ENCODE assay signal across 19 cellular contexts in the genomic region with DNA sequence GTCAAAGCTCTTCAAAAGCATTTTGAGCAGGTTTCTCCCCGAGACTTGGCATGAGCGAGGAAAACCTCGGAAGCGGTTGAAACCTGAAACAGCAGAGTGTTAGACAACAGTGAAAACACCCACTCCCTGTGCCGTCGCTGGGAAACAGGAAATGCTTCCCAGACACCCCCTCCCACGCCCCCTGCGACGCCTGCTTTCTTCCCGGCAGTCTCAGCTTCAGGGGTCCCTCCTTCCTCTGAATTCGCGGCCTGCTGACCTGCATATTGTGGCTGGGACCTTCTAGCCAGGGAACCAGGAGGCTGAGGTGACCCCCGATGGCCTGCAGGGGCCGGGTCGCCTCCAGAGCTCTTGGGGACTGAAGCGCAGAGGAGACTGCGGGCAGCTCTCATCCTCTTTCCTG.
DNase-seq lines count a peak whose midpoint lies in the region; ATAC-seq and TF ChIP-seq lines count a peak whose summit lies in the region.
"Had no signal": no experiment of that assay in that cellular context is flagged by ENCODE, and none has a peak within 500 bp of the region (broad histone marks: within the 10 kb centered on the region; RNA-seq: fewer than 3 reads in every experiment).

No MANE protein-coding gene starts in this region.

- no peak overlapping the region for H3K4me2 ChIP-seq in osteoblast (ENCODE audit: insufficient read depth, low read length)

- H3K27ac ChIP-seq in osteoblast (ENCODE audit: low read depth, low read length): no peak overlapping the region

- H3K27me3 ChIP-seq in H7 (ENCODE audit: control insufficient read depth, insufficient read depth, low read length): no peaks in the 10 kb centered on the region
- H3K27me3 ChIP-seq in osteoblast (ENCODE audit: insufficient read depth, low read length): no peaks in the 10 kb centered on the region
- H3K27me3 ChIP-seq: gastroesophageal sphincter had no signal

- H4K20me1 ChIP-seq in osteoblast (ENCODE audit: insufficient read depth, low read length): no peaks in the 10 kb centered on the region

- H3K36me3 Mint-ChIP-seq in brain: peaks cover 6% of the 10 kb centered on the region
- no peaks in the 10 kb centered on the region for H3K36me3 Mint-ChIP-seq in activated CD8-positive, alpha-beta memory T cell treated with anti-CD3 and anti-CD28 coated beads, Interleukin-2, amount 10 ng/mL, durations not matched to agents 7 days and 5 days
- no peaks in the 10 kb centered on the region for H3K36me3 Mint-ChIP-seq in activated CD4-positive, alpha-beta T cell treated with anti-CD3 and anti-CD28 coated beads, Interleukin-2, amount 10 ng/mL, durations not matched to agents 24 days and 14 days (ENCODE audit: low read depth)

- no peak overlapping the region for H3K4me3 ChIP-seq in H7 (ENCODE audit: insufficient read depth, low read depth, low read length)
- no peak overlapping the region for H3K4me3 ChIP-seq in osteoblast (ENCODE audit: insufficient read depth, low read length)
- H3K4me3 ChIP-seq: gastroesophageal sphincter had no signal

- peak; percentile 76 for DNase-seq in H7
- DNase-seq in iPS-NIHi7 (ENCODE audit: extremely low spot score): peak; percentile 54
- DNase-seq in osteoblast (ENCODE audit: insufficient read length, low spot score, missing footprints): peak; percentile 58
- DNase-seq in T-helper 9 cell: no peak
- no peak for DNase-seq in activated CD8-positive, alpha-beta memory T cell treated with anti-CD3 and anti-CD28 coated beads, Interleukin-2, amount 10 ng/mL, durations not matched to agents 7 days and 5 days
- no peak for DNase-seq in activated CD4-positive, alpha-beta T cell treated with anti-CD3 and anti-CD28 coated beads, Interleukin-2, amount 10 ng/mL, durations not matched to agents 24 days and 14 days
- DNase-seq: CD4-positive, alpha-beta memory T cell; dermis blood vessel endothelial cell; immature natural killer cell; mammary epithelial cell; naive thymus-derived CD4-positive, alpha-beta T cell; NCI-H1092 treated with DMSO at 0.1 percent for 48 hours; NCI-H2081; NCI-H510A treated with DMSO at 0.1 percent for 48 hours; stimulated activated CD8-positive, alpha-beta memory T cell treated with anti-CD3 and anti-CD28 coated beads, Interleukin-4, amount 100 ng/mL, for 48 hours had no signal

- CTCF ChIA-PET in activated CD8-positive, alpha-beta memory T cell treated with anti-CD3 and anti-CD28 coated beads, Interleukin-2, amount 10 ng/mL, durations not matched to agents 7 days and 5 days (lab: Charles Lee): no interaction called here

- H3K4me1 ChIP-seq in osteoblast (ENCODE audit: insufficient read depth, low read length): no peaks in the 10 kb centered on the region

- H3K27ac Mint-ChIP-seq in brain: peak overlapping the region in 3 of 5 experiments; percentile 65 to 84 (median 77)
- no peak overlapping the region for H3K27ac Mint-ChIP-seq in activated CD8-positive, alpha-beta memory T cell treated with anti-CD3 and anti-CD28 coated beads, Interleukin-2, amount 10 ng/mL, durations not matched to agents 7 days and 5 days
- H3K27ac Mint-ChIP-seq in activated CD4-positive, alpha-beta T cell treated with anti-CD3 and anti-CD28 coated beads, Interleukin-2, amount 10 ng/mL, durations not matched to agents 24 days and 14 days: no peak overlapping the region
- H3K27ac Mint-ChIP-seq: immature natural killer cell had no signal

- TF ChIP-seq CTCF in brain (conservative IDR thresholded peaks at IDR 0.05) (peak in 1 of 2 experiments; percentile 7), osteoblast (IDR thresholded peaks at IDR 0.05; ENCODE audit: extremely low read depth, low read depth, low read length) (no peak)

- H3K9me3 Mint-ChIP-seq in brain: peaks cover 0 to 10% (median 5%) of the 10 kb centered on the region in 5 experiments
- no peaks in the 10 kb centered on the region for H3K9me3 Mint-ChIP-seq in activated CD8-positive, alpha-beta memory T cell treated with anti-CD3 and anti-CD28 coated beads, Interleukin-2, amount 10 ng/mL, durations not matched to agents 7 days and 5 days (ENCODE audit: low read depth)
- H3K9me3 Mint-ChIP-seq in activated CD4-positive, alpha-beta T cell treated with anti-CD3 and anti-CD28 coated beads, Interleukin-2, amount 10 ng/mL, durations not matched to agents 24 days and 14 days: peaks cover 5% of the 10 kb centered on the region

- H2AFZ ChIP-seq in osteoblast (ENCODE audit: low read length): peak overlapping the region; percentile 0

- no peaks in the 10 kb centered on the region for H3K36me3 ChIP-seq in H7 (replicated peaks; ENCODE audit: control insufficient read depth, insufficient read depth, low read length)
- no peaks in the 10 kb centered on the region for H3K36me3 ChIP-seq in osteoblast (ENCODE audit: insufficient read depth, low read length)

- H3K4me3 Mint-ChIP-seq in brain: peak overlapping the region in 1 of 5 experiments; percentile 59
- H3K4me3 Mint-ChIP-seq in activated CD8-positive, alpha-beta memory T cell treated with anti-CD3 and anti-CD28 coated beads, Interleukin-2, amount 10 ng/mL, durations not matched to agents 7 days and 5 days: no peak overlapping the region
- H3K4me3 Mint-ChIP-seq in activated CD4-positive, alpha-beta T cell treated with anti-CD3 and anti-CD28 coated beads, Interleukin-2, amount 10 ng/mL, durations not matched to agents 24 days and 14 days: no peak overlapping the region
- H3K4me3 Mint-ChIP-seq: CD4-positive, alpha-beta memory T cell; immature natural killer cell; naive thymus-derived CD4-positive, alpha-beta T cell had no signal

- intact Hi-C loops in activated CD4-positive, alpha-beta T cell treated with anti-CD3 and anti-CD28 coated beads, Interleukin-2, amount 10 ng/mL, durations not matched to agents 24 days and 14 days (cut with micrococcal nuclease): no loop called here

- ATAC-seq in activated CD8-positive, alpha-beta memory T cell treated with anti-CD3 and anti-CD28 coated beads, Interleukin-2, amount 10 ng/mL, durations not matched to agents 7 days and 5 days: no peak
- ATAC-seq in HG03196 (IDR thresholded peaks at IDR 0.05; ENCODE audit: unreplicated experiment): no peak
- ATAC-seq: esophagus mucosa; gastroesophageal sphincter; naive thymus-derived CD4-positive, alpha-beta T cell had no signal

- H3K27me3 Mint-ChIP-seq in brain: peaks cover 21% of the 10 kb centered on the region
- no peaks in the 10 kb centered on the region for H3K27me3 Mint-ChIP-seq in activated CD8-positive, alpha-beta memory T cell treated with anti-CD3 and anti-CD28 coated beads, Interleukin-2, amount 10 ng/mL, durations not matched to agents 7 days and 5 days
- H3K27me3 Mint-ChIP-seq in activated CD4-positive, alpha-beta T cell treated with anti-CD3 and anti-CD28 coated beads, Interleukin-2, amount 10 ng/mL, durations not matched to agents 24 days and 14 days: peaks cover 2% of the 10 kb centered on the region
- H3K27me3 Mint-ChIP-seq: CD4-positive, alpha-beta memory T cell; naive thymus-derived CD4-positive, alpha-beta T cell had no signal

- H3K79me2 ChIP-seq in osteoblast (ENCODE audit: insufficient read depth, low read length): no peaks in the 10 kb centered on the region

- peaks cover 53% of the 10 kb centered on the region for H3K4me1 Mint-ChIP-seq in brain
- H3K4me1 Mint-ChIP-seq in activated CD8-positive, alpha-beta memory T cell treated with anti-CD3 and anti-CD28 coated beads, Interleukin-2, amount 10 ng/mL, durations not matched to agents 7 days and 5 days: no peaks in the 10 kb centered on the region
- no peaks in the 10 kb centered on the region for H3K4me1 Mint-ChIP-seq in activated CD4-positive, alpha-beta T cell treated with anti-CD3 and anti-CD28 coated beads, Interleukin-2, amount 10 ng/mL, durations not matched to agents 24 days and 14 days
- H3K4me1 Mint-ChIP-seq: CD4-positive, alpha-beta memory T cell; immature natural killer cell; naive thymus-derived CD4-positive, alpha-beta T cell had no signal

- H3K9me3 ChIP-seq in osteoblast (ENCODE audit: low read depth, low read length): no peaks in the 10 kb centered on the region
- H3K9me3 ChIP-seq: gastroesophageal sphincter had no signal

Comparison
In these comparisons a context has a peak if more than half of its experiments do, and no peak if none do; other contexts are left out.
1. DNase-seq: peak in H7 (single experiment), iPS-NIHi7 (single experiment) and osteoblast (single experiment); none in T-helper 9 cell (single experiment), activated CD8-positive, alpha-beta memory T cell treated with anti-CD3 and anti-CD28 coated beads, Interleukin-2, amount 10 ng/mL, durations not matched to agents 7 days and 5 days (single experiment) and activated CD4-positive, alpha-beta T cell treated with anti-CD3 and anti-CD28 coated beads, Interleukin-2, amount 10 ng/mL, durations not matched to agents 24 days and 14 days (single experiment).
2. H3K27ac Mint-ChIP-seq: peak in brain (3 of 5); none in activated CD8-positive, alpha-beta memory T cell treated with anti-CD3 and anti-CD28 coated beads, Interleukin-2, amount 10 ng/mL, durations not matched to agents 7 days and 5 days (single experiment) and activated CD4-positive, alpha-beta T cell treated with anti-CD3 and anti-CD28 coated beads, Interleukin-2, amount 10 ng/mL, durations not matched to agents 24 days and 14 days (single experiment).